In the genomic region with DNA sequence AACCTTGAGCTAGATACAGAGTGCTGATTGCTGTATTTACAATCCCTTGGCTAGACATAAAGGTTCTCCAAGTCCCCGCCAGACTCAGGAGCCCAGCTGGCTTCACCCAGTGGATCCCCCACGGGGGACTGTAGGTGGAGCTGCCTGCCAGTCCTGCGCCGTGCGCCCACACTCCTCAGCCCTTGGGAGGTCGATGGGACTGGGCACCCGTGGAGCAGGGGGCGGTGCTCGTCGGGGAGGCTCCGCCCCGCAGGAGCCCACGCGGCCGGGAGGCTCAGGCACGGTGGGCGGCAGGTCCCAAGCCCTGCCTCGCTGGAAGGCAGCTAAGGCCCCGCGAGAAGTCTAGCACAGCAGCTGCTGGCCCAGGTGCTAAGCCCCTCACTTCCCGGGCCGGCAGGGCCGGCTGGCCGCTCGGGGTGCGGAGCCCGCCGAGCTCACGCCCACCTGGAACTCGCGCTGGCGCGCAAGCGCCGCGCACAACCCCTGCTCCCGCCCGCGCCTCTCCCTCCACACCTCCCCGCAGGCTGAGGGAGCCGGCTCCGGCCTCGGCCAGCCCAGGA, we compare ENCODE assay signal across 1 cellular context. TPM values are rescaled to one million over a fixed set of nuclear protein-coding genes. Genes with fewer than 3 reads are reported as not detected.
"Had no signal": no experiment of that assay in that cellular context is flagged by ENCODE, and none has a peak within 500 bp of the region (broad histone marks: within the 10 kb centered on the region; RNA-seq: fewer than 3 reads in every experiment).

No MANE protein-coding gene starts in this region.

RNA-seq across cellular contexts. Expression of a gene that starts 30.0 kb away (rescaled TPM):
- total RNA-seq: GM23248 had no signal
